In genomic region chr19:12792048-12792852, GRCh38 we compare ENCODE assay signal across 8 cellular contexts. TPM values are rescaled to one million over a fixed set of nuclear protein-coding genes. Genes with fewer than 3 reads are reported as not detected.
A peak's percentile ranks its signal among the peaks of the same experiment; 100 is the strongest.
DNase-seq lines count a peak whose midpoint lies in the region; ATAC-seq and TF ChIP-seq lines count a peak whose summit lies in the region.

No MANE protein-coding gene starts in this region.

- H3K4me2 ChIP-seq in OCI-LY1 (ENCODE audit: low read length) (peak overlapping the region; percentile 77), fibroblast of lung (ENCODE audit: extremely low read depth, insufficient read depth, low read length) (peak overlapping the region; percentile 72)

- H4K20me1 ChIP-seq in OCI-LY1 (ENCODE audit: insufficient read depth, low read length) (no peaks in the 10 kb centered on the region), fibroblast of lung (ENCODE audit: control insufficient read depth, extremely low read depth, insufficient read depth, low read length) (no peaks in the 10 kb centered on the region)

- no peaks in the 10 kb centered on the region for H3K27me3 Mint-ChIP-seq in activated T-cell treated with anti-CD3 and anti-CD28 coated beads, Interleukin-2, amount 50 U/mL, for 72 hours (ENCODE audit: low read depth)
- no peaks in the 10 kb centered on the region for H3K27me3 Mint-ChIP-seq in natural killer cell (ENCODE audit: low read depth in 2 of 2)

- DNase-seq in AG08396 (ENCODE audit: low spot score) (peak; percentile 29), HAP-1 (ENCODE audit: low spot score in 2 of 2) (peak; percentile 64 to 84), fibroblast of lung (ENCODE audit: low read depth in 2 of 2) (peak in 1 of 2 donors; percentile 67), natural killer cell (peak; percentile 73), thoracic aorta (ENCODE audit: low spot score) (no peak)
- DNase-seq in activated T-cell treated with anti-CD3 and anti-CD28 coated beads, Interleukin-2, amount 50 U/mL, for 72 hours = peak; percentile 87 to 91

- H3K4me1 ChIP-seq in HAP-1 (peaks cover 21% of the 10 kb centered on the region), OCI-LY1 (ENCODE audit: insufficient read depth, low read length, severe bottlenecking) (peaks cover 44% of the 10 kb centered on the region), fibroblast of lung (ENCODE audit: control insufficient read depth, extremely low read depth, insufficient read depth, low read length) (peaks cover 29% of the 10 kb centered on the region), thoracic aorta (ENCODE audit: control insufficient read depth in 1 of 2, low read depth in 2 of 2) (peaks cover 19 to 44% of the 10 kb centered on the region in 2 donors)

- H3K79me2 ChIP-seq in OCI-LY1 (ENCODE audit: insufficient read depth, low read length) = no peaks in the 10 kb centered on the region
- H3K79me2 ChIP-seq in fibroblast of lung (ENCODE audit: control insufficient read depth, insufficient read depth, low read length) = peaks cover 20% of the 10 kb centered on the region

- peak in 1 of 2 donors; percentile 7 for ATAC-seq in activated T-cell treated with anti-CD3 and anti-CD28 coated beads, Interleukin-2, amount 50 U/mL, for 72 hours (replicated peaks in 1 of 2)
- peak in 1 of 3 donors; percentile 1 for ATAC-seq in natural killer cell
- no peak for ATAC-seq in thoracic aorta (ENCODE audit: insufficient number of reproducible peaks, low FRiP score, low read depth)
- ATAC-seq in HG03432 (IDR thresholded peaks at IDR 0.05; ENCODE audit: unreplicated experiment) = no peak

- TF ChIP-seq CTCF in OCI-LY1 (IDR thresholded peaks at IDR 0.05; ENCODE audit: low read length) = no peak
- TF ChIP-seq CTCF in fibroblast of lung (conservative IDR thresholded peaks at IDR 0.05 in 1 of 2, IDR thresholded peaks at IDR 0.05 in 1 of 2; ENCODE audit: low read depth in 1 of 2, low read length in 2 of 2) = no peak
- TF ChIP-seq CTCF in natural killer cell (IDR thresholded peaks at IDR 0.05) = no peak
- TF ChIP-seq CTCF in thoracic aorta (IDR thresholded peaks at IDR 0.05) = no peak

- H3K9ac ChIP-seq in OCI-LY1 (ENCODE audit: low read length) (peak overlapping the region; percentile 77), fibroblast of lung (ENCODE audit: insufficient read depth, low read length) (peak overlapping the region; percentile 99)

- H3K9me2 ChIP-seq in OCI-LY1 (ENCODE audit: low read depth, low read length) = no peaks in the 10 kb centered on the region

- H2AFZ ChIP-seq in OCI-LY1 (ENCODE audit: low read length) (no peak overlapping the region), fibroblast of lung (ENCODE audit: low read length) (no peak overlapping the region)

- peak overlapping the region; percentile 59 for H3K4me3 ChIP-seq in HAP-1
- peak overlapping the region; percentile 76 for H3K4me3 ChIP-seq in OCI-LY1 (ENCODE audit: low read depth, low read length, poor library complexity, severe bottlenecking)
- H3K4me3 ChIP-seq in fibroblast of lung (replicated peaks in 1 of 4; ENCODE audit: control extremely low read depth in 1 of 4, insufficient read depth in 1 of 4, low read depth in 3 of 4, low read length in 4 of 4) = peak overlapping the region; percentile 73 to 98 (median 94)
- peak overlapping the region; percentile 91 for H3K4me3 ChIP-seq in thoracic aorta

- no peaks in the 10 kb centered on the region for H3K9me3 Mint-ChIP-seq in activated T-cell treated with anti-CD3 and anti-CD28 coated beads, Interleukin-2, amount 50 U/mL, for 72 hours
- no peaks in the 10 kb centered on the region for H3K9me3 Mint-ChIP-seq in natural killer cell

- no peaks in the 10 kb centered on the region; the same call in 1 of the 2 replicates for H3K9me3 ChIP-seq in HAP-1
- no peaks in the 10 kb centered on the region for H3K9me3 ChIP-seq in OCI-LY1 (ENCODE audit: low read length)
- H3K9me3 ChIP-seq in fibroblast of lung (ENCODE audit: control insufficient read depth, insufficient read depth, low read depth, low read length) = no peaks in the 10 kb centered on the region
- H3K9me3 ChIP-seq in thoracic aorta = no peaks in the 10 kb centered on the region

- H3K4me3 Mint-ChIP-seq in activated T-cell treated with anti-CD3 and anti-CD28 coated beads, Interleukin-2, amount 50 U/mL, for 72 hours = peak overlapping the region; percentile 94 to 98
- peak overlapping the region; percentile 96 for H3K4me3 Mint-ChIP-seq in natural killer cell

- H3F3A ChIP-seq in OCI-LY1 (ENCODE audit: insufficient read depth, low read length) = no peaks in the 10 kb centered on the region

- intact Hi-C loops in natural killer cell (cut with micrococcal nuclease) = loop anchor here (2.0 to 10.0 kb wide), 5 partner anchors 55 to 363 kb away; partner anchors contain the start of genes CALR, GET3, IER2 and STX10

- peak overlapping the region; percentile 97 for H3K27ac Mint-ChIP-seq in activated T-cell treated with anti-CD3 and anti-CD28 coated beads, Interleukin-2, amount 50 U/mL, for 72 hours
- H3K27ac Mint-ChIP-seq in natural killer cell = peak overlapping the region; percentile 97 to 99

- in situ Hi-C loops in HAP-1 (cut with MboI; ENCODE audit: low sequenced_read_pairs) = no loop called here

- H3K27me3 ChIP-seq in HAP-1 (ENCODE audit: low read depth) = no peaks in the 10 kb centered on the region
- H3K27me3 ChIP-seq in OCI-LY1 (ENCODE audit: insufficient read depth, low read length) = no peaks in the 10 kb centered on the region
- H3K27me3 ChIP-seq in fibroblast of lung (ENCODE audit: control insufficient read depth, insufficient read depth, low read length) = no peaks in the 10 kb centered on the region
- H3K27me3 ChIP-seq in thoracic aorta (replicated peaks; ENCODE audit: insufficient read depth) = no peaks in the 10 kb centered on the region

- H3K27ac ChIP-seq in OCI-LY1 (ENCODE audit: low read depth, low read length, poor library complexity, severe bottlenecking) (peak overlapping the region; percentile 87), fibroblast of lung (ENCODE audit: insufficient read depth, low read length) (peak overlapping the region; percentile 97), thoracic aorta (peak overlapping the region; percentile 99 to 100)

- peaks cover 9 to 13% of the 10 kb centered on the region in 2 donors for H3K36me3 Mint-ChIP-seq in activated T-cell treated with anti-CD3 and anti-CD28 coated beads, Interleukin-2, amount 50 U/mL, for 72 hours (ENCODE audit: insufficient read depth in 2 of 2)
- H3K36me3 Mint-ChIP-seq in natural killer cell = no peaks in the 10 kb centered on the region

- H3K36me3 ChIP-seq in HAP-1 (replicated peaks) (peaks cover 9% of the 10 kb centered on the region), OCI-LY1 (ENCODE audit: insufficient read depth, low read length) (no peaks in the 10 kb centered on the region; the same call in 1 of the 2 replicates), fibroblast of lung (ENCODE audit: control insufficient read depth, insufficient read depth, low read length) (peaks cover 2% of the 10 kb centered on the region), thoracic aorta (no peaks in the 10 kb centered on the region)

- H3K4me1 Mint-ChIP-seq in activated T-cell treated with anti-CD3 and anti-CD28 coated beads, Interleukin-2, amount 50 U/mL, for 72 hours (ENCODE audit: low read depth) = peaks cover 42% of the 10 kb centered on the region
- peaks cover 39 to 46% of the 10 kb centered on the region in 2 donors for H3K4me1 Mint-ChIP-seq in natural killer cell

RNA-seq across cellular contexts. Expression of gene JUNB, which starts 1.0 kb away (rescaled TPM):
- 100 to 1,000 TPM; 574 to 618 TPM for total RNA-seq in activated T-cell treated with anti-CD3 and anti-CD28 coated beads, Interleukin-2, amount 50 U/mL, for 72 hours
- total RNA-seq in fibroblast of lung (108 and 118 TPM in 2 replicates), natural killer cell (100 to 1,000 TPM; 781 to 903 (median 859) TPM), thoracic aorta (1,000 to 10,000 TPM in 1 of 2 donors, 100 to 1,000 TPM in 1; 698 to 2,087 TPM)
- 20.2 and 93.3 TPM in 2 replicates for polyA plus RNA-seq in fibroblast of lung
- polyA plus RNA-seq in fibroblast of lung (2012) = 42.3 and 166 TPM in 2 replicates
- polyA minus RNA-seq in fibroblast of lung (ENCODE audit: low replicate concordance) = 11.2 and 12.8 TPM in 2 replicates

RNA-seq across cellular contexts. Expression of gene PRDX2, which starts 9.3 kb away (rescaled TPM):
- total RNA-seq in activated T-cell treated with anti-CD3 and anti-CD28 coated beads, Interleukin-2, amount 50 U/mL, for 72 hours = 100 to 1,000 TPM; 202 to 223 TPM
- total RNA-seq in fibroblast of lung = 166 and 228 TPM in 2 replicates
- polyA plus RNA-seq in fibroblast of lung = 186 and 294 TPM in 2 replicates
- polyA plus RNA-seq in fibroblast of lung (2012) = 216 and 316 TPM in 2 replicates
- polyA minus RNA-seq in fibroblast of lung (ENCODE audit: low replicate concordance) = 512 and 667 TPM in 2 replicates
- total RNA-seq in natural killer cell = 10 to 100 TPM; 28.8 to 67.1 (median 66.9) TPM
- 100 to 1,000 TPM; 107 to 235 TPM for total RNA-seq in thoracic aorta

RNA-seq across cellular contexts. Expression of gene THSD8, which starts 9.6 kb away (rescaled TPM):
- 10 to 100 TPM; 23.7 to 27.1 TPM for total RNA-seq in activated T-cell treated with anti-CD3 and anti-CD28 coated beads, Interleukin-2, amount 50 U/mL, for 72 hours
- total RNA-seq in fibroblast of lung (0.51 TPM in 1 of 2 replicates, not detected in the other), natural killer cell (1 to 10 TPM; 1.7 to 2.8 (median 2.2) TPM), thoracic aorta (not detected)
- 2.8 TPM in 1 of 2 replicates, not detected in the other for polyA plus RNA-seq in fibroblast of lung
- polyA plus RNA-seq in fibroblast of lung (2012) = 6.9 and 25.0 TPM in 2 replicates
- 4.7 and 18.1 TPM in 2 replicates for polyA minus RNA-seq in fibroblast of lung (ENCODE audit: low replicate concordance)

RNA-seq across cellular contexts. Expression of gene RNASEH2A, which starts 14.1 kb away (rescaled TPM):
- total RNA-seq in activated T-cell treated with anti-CD3 and anti-CD28 coated beads, Interleukin-2, amount 50 U/mL, for 72 hours = 10 to 100 TPM; 29.6 to 31.1 TPM
- total RNA-seq in fibroblast of lung (3.1 and 8.9 TPM in 2 replicates), natural killer cell (1 to 10 TPM; 6.6 to 8.7 (median 7.4) TPM), thoracic aorta (1 to 10 TPM; 3.0 to 7.9 TPM)
- polyA plus RNA-seq in fibroblast of lung = 14.3 and 51.3 TPM in 2 replicates
- 9.5 and 31.1 TPM in 2 replicates for polyA plus RNA-seq in fibroblast of lung (2012)
- 3.1 and 26.3 TPM in 2 replicates for polyA minus RNA-seq in fibroblast of lung (ENCODE audit: low replicate concordance)

RNA-seq across cellular contexts. Expression of gene HOOK2, which starts 16.9 kb away (rescaled TPM):
- total RNA-seq in activated T-cell treated with anti-CD3 and anti-CD28 coated beads, Interleukin-2, amount 50 U/mL, for 72 hours = 10 to 100 TPM; 38.8 to 41.0 TPM
- total RNA-seq in fibroblast of lung (16.4 and 26.6 TPM in 2 replicates), natural killer cell (10 to 100 TPM; 13.3 to 15.3 (median 13.9) TPM), thoracic aorta (100 to 1,000 TPM in 1 of 2 donors, 10 to 100 TPM in 1; 22.6 to 102 TPM)
- 6.6 TPM in 2 replicates for polyA plus RNA-seq in fibroblast of lung
- 9.9 and 10.9 TPM in 2 replicates for polyA plus RNA-seq in fibroblast of lung (2012)
- polyA minus RNA-seq in fibroblast of lung (ENCODE audit: low replicate concordance) = 4.9 and 6.9 TPM in 2 replicates

Comparison
In these comparisons a context has a peak if more than half of its experiments do, and no peak if none do; other contexts are left out.
1. RNA of gene THSD8, which starts 9.6 kb away (total RNA-seq): 23.7 to 27.1 TPM in activated T-cell treated with anti-CD3 and anti-CD28 coated beads, Interleukin-2, amount 50 U/mL, for 72 hours; 1.7 to 2.8 TPM in natural killer cell, not detected in thoracic aorta and 0.51 TPM in fibroblast of lung; every median in the first group is over 4 times any median in the second.
2. Peak in every context shown above with its lines, with median percentiles within 50 percentile points of each other: H3K4me3 ChIP-seq and H3K27ac ChIP-seq.